In the genomic region with DNA sequence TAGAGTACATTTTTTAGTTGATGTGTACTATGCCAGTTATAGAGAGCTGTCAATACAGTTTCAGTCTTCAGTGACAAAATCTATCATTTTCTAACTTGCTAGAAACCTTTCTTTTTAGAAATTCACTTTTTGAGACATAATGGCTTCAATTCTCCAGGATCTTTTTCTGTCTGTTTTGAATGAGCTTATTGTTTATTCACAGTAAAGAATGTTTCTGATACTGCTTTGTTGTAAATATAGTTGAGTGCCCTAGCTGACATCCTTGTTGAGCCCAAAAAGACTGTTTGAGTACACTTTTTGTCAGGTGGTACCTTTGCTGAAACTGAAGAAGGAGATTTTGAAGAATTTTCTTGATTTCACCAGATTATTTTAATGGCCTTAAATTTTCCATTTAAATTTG, we compare ENCODE assay signal across 17 cellular contexts.
"Had no signal": no experiment of that assay in that cellular context is flagged by ENCODE, and none has a peak within 500 bp of the region (broad histone marks: within the 10 kb centered on the region; RNA-seq: fewer than 3 reads in every experiment).

No MANE protein-coding gene starts in this region.

- ATAC-seq: activated T-cell treated with anti-CD3 and anti-CD28 coated beads, Interleukin-2, amount 50 U/mL, for 72 hours; natural killer cell; stimulated activated naive CD8-positive, alpha-beta T cell treated with anti-CD3 and anti-CD28 coated beads, Interleukin-15, Interleukin-2, amounts not matched to agents 100 U/mL and 50 U/mL, for 24 hours; upper lobe of right lung had no signal

- H3K4me1 Mint-ChIP-seq: natural killer cell had no signal

- H3K36me3 Mint-ChIP-seq: natural killer cell had no signal

- H3K4me1 ChIP-seq: upper lobe of right lung had no signal

- H3K4me3 ChIP-seq: esophagus muscularis mucosa, hepatocyte, thoracic aorta, upper lobe of right lung had no signal

- H3K4me3 Mint-ChIP-seq: activated T-cell treated with anti-CD3 and anti-CD28 coated beads, Interleukin-2, amount 50 U/mL, for 72 hours; dendritic cell treated with granulocyte-macrophage colony-stimulating factor and Interleukin-4, amounts not matched to agents 40 ng/mL and 50 ng/mL, for 4 days; natural killer cell had no signal

- H3K9me3 ChIP-seq: esophagus muscularis mucosa, thoracic aorta, upper lobe of right lung had no signal

- H2AFZ ChIP-seq: hepatocyte had no signal

- H3K36me3 ChIP-seq: esophagus muscularis mucosa, thoracic aorta, upper lobe of right lung, WERI-Rb-1 had no signal

- DNase-seq: activated CD4-positive, alpha-beta T cell treated with anti-CD3 and anti-CD28 coated beads, Interleukin-2, amount 50 U/mL, for 4 hours; activated effector memory CD4-positive, alpha-beta T cell treated with anti-CD3 and anti-CD28 coated beads, Interleukin-2, amount 50 U/mL, for 16 hours; activated naive CD4-positive, alpha-beta T cell treated with anti-CD3 and anti-CD28 coated beads, Interleukin-2, amount 50 U/mL, for 16 hours; activated T-cell treated with anti-CD3 and anti-CD28 coated beads, Interleukin-2, amount 50 U/mL, for 72 hours; effector memory CD4-positive, alpha-beta T cell; left cardiac atrium; mesendoderm; natural killer cell; occipital lobe; stimulated activated CD4-positive, alpha-beta T cell treated with anti-CD3 and anti-CD28 coated beads, Interleukin-1b, Interleukin-23, amount 100 ng/mL, for 48 hours; stimulated activated naive CD8-positive, alpha-beta T cell treated with anti-CD3 and anti-CD28 coated beads, Interleukin-15, Interleukin-2, amounts not matched to agents 100 U/mL and 50 U/mL, for 24 hours; upper lobe of right lung; WERI-Rb-1 had no signal

- H3K27ac ChIP-seq: esophagus muscularis mucosa, hepatocyte, thoracic aorta, upper lobe of right lung, WERI-Rb-1 had no signal

- H3K27ac Mint-ChIP-seq: activated T-cell treated with anti-CD3 and anti-CD28 coated beads, Interleukin-2, amount 50 U/mL, for 72 hours; dendritic cell treated with granulocyte-macrophage colony-stimulating factor and Interleukin-4, amounts not matched to agents 40 ng/mL and 50 ng/mL, for 4 days; natural killer cell had no signal

- H3K4me2 ChIP-seq: hepatocyte had no signal

- H3K9me3 Mint-ChIP-seq: activated T-cell treated with anti-CD3 and anti-CD28 coated beads, Interleukin-2, amount 50 U/mL, for 72 hours; dendritic cell treated with granulocyte-macrophage colony-stimulating factor and Interleukin-4, amounts not matched to agents 40 ng/mL and 50 ng/mL, for 4 days; natural killer cell had no signal

- H3K27me3 Mint-ChIP-seq: dendritic cell treated with granulocyte-macrophage colony-stimulating factor and Interleukin-4, amounts not matched to agents 40 ng/mL and 50 ng/mL, for 4 days had no signal

- H3K27me3 ChIP-seq: esophagus muscularis mucosa, hepatocyte, upper lobe of right lung had no signal
